In the genomic region with DNA sequence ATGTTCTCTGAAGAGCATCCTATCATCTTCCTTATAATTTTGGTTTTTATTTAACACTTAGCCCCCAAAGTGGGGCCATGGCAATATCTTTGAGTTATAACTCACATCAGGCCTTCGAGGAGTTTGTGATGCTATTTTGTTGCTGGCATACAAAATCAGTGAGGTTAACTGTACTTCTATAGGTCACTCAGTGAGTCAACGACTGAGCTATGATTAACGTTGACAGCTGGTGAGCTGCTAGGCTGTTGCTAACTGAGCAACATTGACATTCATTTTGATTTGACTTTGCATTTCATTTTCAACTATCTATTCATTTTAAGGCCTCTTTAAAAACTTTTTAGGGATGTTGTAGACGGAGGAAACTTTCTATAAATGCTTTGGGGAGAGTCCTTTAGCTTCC, we compare ENCODE assay signal across 19 cellular contexts. TPM values are rescaled to one million over a fixed set of nuclear protein-coding genes. Genes with fewer than 3 reads are reported as not detected.
DNase-seq lines count a peak whose midpoint lies in the region; TF ChIP-seq lines count a peak whose summit lies in the region.
"Had no signal": no experiment of that assay in that cellular context is flagged by ENCODE, and none has a peak within 500 bp of the region (broad histone marks: within the 10 kb centered on the region; RNA-seq: fewer than 3 reads in every experiment).

No MANE protein-coding gene starts in this region.

- DNase-seq in ELR (ENCODE audit: low read depth) (peak; percentile 62), MG63 (peak; percentile 11), brain microvascular endothelial cell (peak; percentile 73), kidney tubule cell (ENCODE audit: low spot score) (peak; percentile 11), cortex of kidney (lab: John Stamatoyannopoulos, UW) (no peak), posterior cingulate gyrus (no peak), 8988T (no peak)
- DNase-seq in activated CD8-positive, alpha-beta memory T cell treated with anti-CD3 and anti-CD28 coated beads, Interleukin-2, amount 50 U/mL, for 48 hours = no peak
- DNase-seq: activated CD4-positive, alpha-beta T cell treated with anti-CD3 and anti-CD28 coated beads, Interleukin-2, amount 50 U/mL, for 4 hours; amniotic stem cell; Calu3; erythroblast; heart left ventricle; NCI-H2081; NCI-H524; nephron progenitor cell; OCI-M1; testis had no signal

- H3K4me3 ChIP-seq in MG63 = no peak overlapping the region
- H3K4me3 ChIP-seq in brain microvascular endothelial cell (ENCODE audit: low read depth, low read length) = no peak overlapping the region
- H3K4me3 ChIP-seq: HAP-1, heart left ventricle, testis had no signal

- H3K27me3 ChIP-seq in MG63 (no peaks in the 10 kb centered on the region), brain microvascular endothelial cell (replicated peaks) (no peaks in the 10 kb centered on the region)
- H3K27me3 ChIP-seq: heart left ventricle, testis had no signal

- TF ChIP-seq CTCF in brain microvascular endothelial cell (IDR thresholded peaks at IDR 0.05; ENCODE audit: low read depth, low read length, missing control alignments) = no peak

- intact Hi-C loops in posterior cingulate gyrus (cut with DNase I) = no loop called here

- no peak overlapping the region for H3K27ac ChIP-seq in brain microvascular endothelial cell
- H3K27ac ChIP-seq: heart left ventricle, testis had no signal

- no peaks in the 10 kb centered on the region; the same call in 1 of the 2 replicates for H3K9me3 ChIP-seq in MG63
- H3K9me3 ChIP-seq: HAP-1, heart left ventricle, testis had no signal

- in situ Hi-C loops in brain microvascular endothelial cell (cut with HindIII; ENCODE audit: low pct_ligation_motif_present, low sequenced_read_pairs) = no loop called here

- H3K36me3 ChIP-seq in MG63 (no peaks in the 10 kb centered on the region; the same call in 1 of the 2 replicates), brain microvascular endothelial cell (replicated peaks) (no peaks in the 10 kb centered on the region)
- H3K36me3 ChIP-seq: HAP-1, heart left ventricle had no signal

RNA-seq across cellular contexts. Expression of gene GPD2, which starts 50.0 kb away (rescaled TPM):
- 25.4 and 51.7 TPM in 2 replicates for total RNA-seq in MG63 (2014; rRNA removed; shearing (Covaris generic); ENCODE audit: low replicate concordance)

Comparison
In these comparisons a context has a peak if more than half of its experiments do, and no peak if none do; other contexts are left out.
1. DNase-seq: peak in ELR (single experiment), MG63 (single experiment), brain microvascular endothelial cell (single experiment) and kidney tubule cell (single experiment); none in cortex of kidney (single experiment), activated CD8-positive, alpha-beta memory T cell treated with anti-CD3 and anti-CD28 coated beads, Interleukin-2, amount 50 U/mL, for 48 hours (single experiment), posterior cingulate gyrus (0 of 10) and 8988T (single experiment).